Comparison of ENCODE assay signal across 16 cellular contexts in genomic region chr5:3352711-3353110, GRCh38.
DNase-seq lines count a peak whose midpoint lies in the region; ATAC-seq and TF ChIP-seq lines count a peak whose summit lies in the region.
"Had no signal": no experiment of that assay in that cellular context is flagged by ENCODE, and none has a peak within 500 bp of the region (broad histone marks: within the 10 kb centered on the region; RNA-seq: fewer than 3 reads in every experiment).

No MANE protein-coding gene starts in this region.

- TF ChIP-seq CTCF in endothelial cell (IDR thresholded peaks at IDR 0.05; ENCODE audit: unreplicated experiment) (no peak), sigmoid colon (IDR thresholded peaks at IDR 0.05) (no peak), vagina (IDR thresholded peaks at IDR 0.05) (no peak)

- H3K4me1 Mint-ChIP-seq in activated CD8-positive, alpha-beta memory T cell treated with anti-CD3 and anti-CD28 coated beads, Interleukin-2, amount 10 ng/mL, durations not matched to agents 7 days and 5 days: no peaks in the 10 kb centered on the region
- no peaks in the 10 kb centered on the region for H3K4me1 Mint-ChIP-seq in endothelial cell (ENCODE audit: unreplicated experiment)
- H3K4me1 Mint-ChIP-seq: CD8-positive, alpha-beta memory T cell had no signal

- WGBS in sigmoid colon, 2 donors: 77 to 84% methylated on average over 8 of the region's 8 CpGs

- H3K36me3 ChIP-seq in sigmoid colon (no peaks in the 10 kb centered on the region), vagina (no peaks in the 10 kb centered on the region)
- H3K36me3 ChIP-seq: BLaER1 had no signal

- no peak for TF ChIP-seq POLR2A in sigmoid colon (IDR thresholded peaks at IDR 0.05)
- TF ChIP-seq POLR2A in vagina (IDR thresholded peaks at IDR 0.05): no peak

- peaks cover 14% of the 10 kb centered on the region for H3K9me3 Mint-ChIP-seq in activated CD8-positive, alpha-beta memory T cell treated with anti-CD3 and anti-CD28 coated beads, Interleukin-2, amount 10 ng/mL, durations not matched to agents 7 days and 5 days (ENCODE audit: low read depth)
- H3K9me3 Mint-ChIP-seq in endothelial cell (ENCODE audit: unreplicated experiment): no peaks in the 10 kb centered on the region

- H3K9me3 ChIP-seq in sigmoid colon (no peaks in the 10 kb centered on the region), vagina (no peaks in the 10 kb centered on the region)
- H3K9me3 ChIP-seq: BLaER1, Caco-2 had no signal

- DNase-seq in activated CD8-positive, alpha-beta memory T cell treated with anti-CD3 and anti-CD28 coated beads, Interleukin-2, amount 50 U/mL, for 48 hours: peak; percentile 1
- DNase-seq in activated CD8-positive, alpha-beta memory T cell treated with anti-CD3 and anti-CD28 coated beads, Interleukin-2, amount 10 ng/mL, durations not matched to agents 7 days and 5 days: no peak
- DNase-seq in endothelial cell (ENCODE audit: low spot score): no peak
- peak; percentile 35 for DNase-seq in sigmoid colon
- DNase-seq in vagina (ENCODE audit: extremely low spot score in 2 of 2): peak; percentile 52 to 72
- no peak for DNase-seq in stimulated activated naive CD8-positive, alpha-beta T cell treated with anti-CD3 and anti-CD28 coated beads, Interleukin-15, Interleukin-2, amounts not matched to agents 100 U/mL and 50 U/mL, for 24 hours
- DNase-seq: 8988T; AML-193; Caco-2; CD8-positive, alpha-beta memory T cell; DND-41; GDM1; GM23248 had no signal

- no peak overlapping the region for H3K27ac Mint-ChIP-seq in activated CD8-positive, alpha-beta memory T cell treated with anti-CD3 and anti-CD28 coated beads, Interleukin-2, amount 10 ng/mL, durations not matched to agents 7 days and 5 days
- H3K27ac Mint-ChIP-seq in endothelial cell (ENCODE audit: unreplicated experiment): no peak overlapping the region

- H3K4me1 ChIP-seq in sigmoid colon: no peaks in the 10 kb centered on the region
- no peaks in the 10 kb centered on the region for H3K4me1 ChIP-seq in vagina
- H3K4me1 ChIP-seq: BLaER1, Caco-2 had no signal

- H3K27ac ChIP-seq in sigmoid colon (no peak overlapping the region), vagina (no peak overlapping the region)
- H3K27ac ChIP-seq: BLaER1, GM23248 had no signal

- no peak for ATAC-seq in activated CD8-positive, alpha-beta memory T cell treated with anti-CD3 and anti-CD28 coated beads, Interleukin-2, amount 10 ng/mL, durations not matched to agents 7 days and 5 days
- ATAC-seq in GM19463 (IDR thresholded peaks at IDR 0.05; ENCODE audit: unreplicated experiment): no peak
- no peak for ATAC-seq in GM19455 (IDR thresholded peaks at IDR 0.05; ENCODE audit: unreplicated experiment)
- no peak for ATAC-seq in stimulated activated naive CD8-positive, alpha-beta T cell treated with anti-CD3 and anti-CD28 coated beads, Interleukin-15, Interleukin-2, amounts not matched to agents 100 U/mL and 50 U/mL, for 24 hours

- no peak overlapping the region for H3K4me3 Mint-ChIP-seq in activated CD8-positive, alpha-beta memory T cell treated with anti-CD3 and anti-CD28 coated beads, Interleukin-2, amount 10 ng/mL, durations not matched to agents 7 days and 5 days
- H3K4me3 Mint-ChIP-seq in endothelial cell (ENCODE audit: unreplicated experiment): peak overlapping the region; percentile 17
- H3K4me3 Mint-ChIP-seq: CD8-positive, alpha-beta memory T cell had no signal

- no peaks in the 10 kb centered on the region for H3K36me3 Mint-ChIP-seq in activated CD8-positive, alpha-beta memory T cell treated with anti-CD3 and anti-CD28 coated beads, Interleukin-2, amount 10 ng/mL, durations not matched to agents 7 days and 5 days
- H3K36me3 Mint-ChIP-seq in endothelial cell (ENCODE audit: low read depth, unreplicated experiment): peaks cover 10% of the 10 kb centered on the region

- CTCF ChIA-PET in activated CD8-positive, alpha-beta memory T cell treated with anti-CD3 and anti-CD28 coated beads, Interleukin-2, amount 10 ng/mL, durations not matched to agents 7 days and 5 days (lab: Charles Lee): no interaction called here

- H3K4me3 ChIP-seq in sigmoid colon (no peak overlapping the region), vagina (no peak overlapping the region)
- H3K4me3 ChIP-seq: BLaER1, GM23248 had no signal

- no peaks in the 10 kb centered on the region for H3K27me3 ChIP-seq in sigmoid colon
- H3K27me3 ChIP-seq in vagina: no peaks in the 10 kb centered on the region
- H3K27me3 ChIP-seq: BLaER1 had no signal

- intact Hi-C loops in sigmoid colon (cut with DNase I) (no loop called here), vagina (cut with DNase I) (no loop called here)

- TF ChIP-seq EP300 in sigmoid colon (IDR thresholded peaks at IDR 0.05): no peak

- no peaks in the 10 kb centered on the region for H3K27me3 Mint-ChIP-seq in activated CD8-positive, alpha-beta memory T cell treated with anti-CD3 and anti-CD28 coated beads, Interleukin-2, amount 10 ng/mL, durations not matched to agents 7 days and 5 days
- peaks cover 7% of the 10 kb centered on the region for H3K27me3 Mint-ChIP-seq in endothelial cell (ENCODE audit: unreplicated experiment)
- H3K27me3 Mint-ChIP-seq: CD8-positive, alpha-beta memory T cell had no signal

Comparison
In these comparisons a context has a peak if more than half of its experiments do, and no peak if none do; other contexts are left out.
1. DNase-seq: peak in activated CD8-positive, alpha-beta memory T cell treated with anti-CD3 and anti-CD28 coated beads, Interleukin-2, amount 50 U/mL, for 48 hours (single experiment), sigmoid colon (single experiment) and vagina (2 of 2); none in activated CD8-positive, alpha-beta memory T cell treated with anti-CD3 and anti-CD28 coated beads, Interleukin-2, amount 10 ng/mL, durations not matched to agents 7 days and 5 days (single experiment), endothelial cell (single experiment) and stimulated activated naive CD8-positive, alpha-beta T cell treated with anti-CD3 and anti-CD28 coated beads, Interleukin-15, Interleukin-2, amounts not matched to agents 100 U/mL and 50 U/mL, for 24 hours (single experiment).